14 cellular contexts compared by ENCODE assay signal in the genomic region with DNA sequence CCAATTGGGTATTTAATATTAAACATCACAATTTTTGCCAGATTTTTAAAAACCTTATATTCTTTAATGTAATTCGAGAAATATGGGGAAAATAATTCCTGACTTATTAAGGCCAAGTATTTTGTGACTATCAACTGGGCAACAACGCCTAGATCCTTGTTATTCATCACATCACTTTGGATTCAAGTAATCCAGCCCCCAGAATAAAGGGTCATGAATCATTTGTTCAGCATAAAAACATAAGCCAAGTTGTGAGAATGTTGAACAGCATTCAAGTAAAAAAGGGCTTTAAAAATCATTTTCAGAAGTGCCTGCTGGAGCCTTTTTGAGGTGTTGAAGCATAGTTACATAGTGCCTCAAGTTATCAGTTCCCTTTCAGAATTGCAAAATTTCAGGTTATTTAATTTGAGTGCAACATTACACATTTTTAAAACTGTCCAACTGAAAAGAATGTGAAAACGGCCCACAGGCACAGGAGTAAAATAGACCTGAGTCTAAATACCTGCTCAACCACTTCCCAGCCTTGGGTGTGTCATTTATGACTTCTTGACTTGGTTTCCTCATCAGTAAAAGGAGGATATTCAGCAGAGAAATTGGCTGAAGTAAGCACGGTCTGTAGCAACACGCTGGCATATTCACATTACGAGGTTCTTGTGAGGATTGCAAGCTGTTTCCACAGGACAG. TPM values are rescaled to one million over a fixed set of nuclear protein-coding genes. Genes with fewer than 3 reads are reported as not detected.
DNase-seq lines count a peak whose midpoint lies in the region; ATAC-seq and TF ChIP-seq lines count a peak whose summit lies in the region.
"Had no signal": no experiment of that assay in that cellular context is flagged by ENCODE, and none has a peak within 500 bp of the region (broad histone marks: within the 10 kb centered on the region; RNA-seq: fewer than 3 reads in every experiment).

No MANE protein-coding gene starts in this region.

- H3K9ac ChIP-seq in skeletal muscle tissue (ENCODE audit: low read depth in 1 of 3, low read length in 3 of 3), result no peak overlapping the region

- H3K27me3 Mint-ChIP-seq in naive thymus-derived CD4-positive, alpha-beta T cell, result no peaks in the 10 kb centered on the region

- ATAC-seq in right cardiac atrium (peak; percentile 64 to 67), GM21576 (IDR thresholded peaks at IDR 0.05; ENCODE audit: unreplicated experiment) (no peak)
- ATAC-seq in naive thymus-derived CD4-positive, alpha-beta T cell, result no peak

- CTCF ChIA-PET in naive thymus-derived CD4-positive, alpha-beta T cell (lab: Charles Lee), result no interaction called here

- peaks cover 0 to 3% (median 0%) of the 10 kb centered on the region in 11 donors for H3K9me3 Mint-ChIP-seq in naive thymus-derived CD4-positive, alpha-beta T cell
- H3K9me3 Mint-ChIP-seq: activated T-helper 2 cell treated with anti-CD3 and anti-CD28 coated beads, Interferon-gamma antibody, Interleukin-2, Interleukin-4, amounts not matched to agents 10 μg/mL and 5 μg/mL and 100 μg/mL, durations not matched to agents 14 hours and 24 hours and 36 hours had no signal

- H3K4me1 ChIP-seq in right cardiac atrium (ENCODE audit: control insufficient read depth, insufficient read depth, low read length) (peaks cover 20% of the 10 kb centered on the region), skeletal muscle tissue (ENCODE audit: control insufficient read depth in 3 of 3, insufficient read depth in 3 of 3, low read length in 3 of 3) (peaks cover 39 to 56% (median 41%) of the 10 kb centered on the region in 3 donors)
- H3K4me1 ChIP-seq in naive thymus-derived CD4-positive, alpha-beta T cell (ENCODE audit: control insufficient read depth in 2 of 2, insufficient read depth in 2 of 2, low read length in 2 of 2), result no peaks in the 10 kb centered on the region

- POLR2A ChIA-PET in naive thymus-derived CD4-positive, alpha-beta T cell (lab: Charles Lee), result no interaction called here

- H3K9me3 ChIP-seq in right cardiac atrium (ENCODE audit: control insufficient read depth, low read length), result no peaks in the 10 kb centered on the region
- H3K9me3 ChIP-seq in skeletal muscle tissue (ENCODE audit: control insufficient read depth in 3 of 3, low read length in 3 of 3), result no peaks in the 10 kb centered on the region
- no peaks in the 10 kb centered on the region for H3K9me3 ChIP-seq in naive thymus-derived CD4-positive, alpha-beta T cell (ENCODE audit: control insufficient read depth in 2 of 3, low read length in 3 of 3)
- H3K9me3 ChIP-seq: Peyer's patch had no signal

- H3K4me3 Mint-ChIP-seq in naive thymus-derived CD4-positive, alpha-beta T cell, result no peak overlapping the region

- no peak for TF ChIP-seq CTCF in cardiac fibroblast (IDR thresholded peaks at IDR 0.05; ENCODE audit: low read depth, low read length)

- peaks cover 7 to 50% (median 42%) of the 10 kb centered on the region in 5 donors for H3K36me3 Mint-ChIP-seq in naive thymus-derived CD4-positive, alpha-beta T cell

- peak; percentile 39 for DNase-seq in GM03348 (ENCODE audit: low spot score)
- peak; percentile 54 to 59 for DNase-seq in cardiac fibroblast (ENCODE audit: low read depth in 2 of 2)
- DNase-seq in right cardiac atrium, result peak in 1 of 3 donors; percentile 46
- no peak for DNase-seq in amygdala (lab: John Stamatoyannopoulos, UW)
- no peak for DNase-seq in medulla oblongata (ENCODE audit: extremely low spot score)
- no peak for DNase-seq in naive thymus-derived CD4-positive, alpha-beta T cell
- DNase-seq: activated CD4-positive, alpha-beta T cell treated with anti-CD3 and anti-CD28 coated beads, Interleukin-2, amount 50 U/mL, for 1 hour; DND-41; H7; NCI-H2227 treated with DMSO at 0.1 percent for 48 hours; Peyer's patch had no signal

- H3K27me3 ChIP-seq in right cardiac atrium (ENCODE audit: control insufficient read depth, insufficient read depth), result no peaks in the 10 kb centered on the region
- H3K27me3 ChIP-seq in skeletal muscle tissue (ENCODE audit: control insufficient read depth in 3 of 3, insufficient read depth in 3 of 3, low read length in 3 of 3), result no peaks in the 10 kb centered on the region
- no peaks in the 10 kb centered on the region for H3K27me3 ChIP-seq in naive thymus-derived CD4-positive, alpha-beta T cell (ENCODE audit: control insufficient read depth in 2 of 2, insufficient read depth in 2 of 2, low read length in 2 of 2)
- H3K27me3 ChIP-seq: Peyer's patch had no signal

- H3K36me3 ChIP-seq in skeletal muscle tissue (ENCODE audit: control insufficient read depth in 3 of 3, insufficient read depth in 3 of 3, low read length in 3 of 3), result peaks cover 4 to 5% (median 5%) of the 10 kb centered on the region in 3 donors
- H3K36me3 ChIP-seq in naive thymus-derived CD4-positive, alpha-beta T cell (ENCODE audit: control insufficient read depth in 2 of 3, insufficient read depth in 3 of 3, low read length in 3 of 3), result peaks cover 0 to 7% (median 0%) of the 10 kb centered on the region in 3 experiments

- H3K27ac Mint-ChIP-seq in naive thymus-derived CD4-positive, alpha-beta T cell, result peak overlapping the region in 1 of 9 donors; percentile 34
- H3K27ac Mint-ChIP-seq: activated T-helper 2 cell treated with anti-CD3 and anti-CD28 coated beads, Interferon-gamma antibody, Interleukin-2, Interleukin-4, amounts not matched to agents 10 μg/mL and 5 μg/mL and 100 μg/mL, durations not matched to agents 14 hours and 24 hours and 36 hours had no signal

- H3K27ac ChIP-seq in right cardiac atrium (ENCODE audit: low read length) (no peak overlapping the region), skeletal muscle tissue (ENCODE audit: low read depth, low read length) (peak overlapping the region; percentile 11)
- H3K27ac ChIP-seq in naive thymus-derived CD4-positive, alpha-beta T cell (ENCODE audit: low read depth, low read length), result no peak overlapping the region
- H3K27ac ChIP-seq: Peyer's patch had no signal

- 58% methylated on average over 6 of the region's 6 CpGs for WGBS in right cardiac atrium

- peaks cover 12 to 78% (median 60%) of the 10 kb centered on the region in 7 donors for H3K4me1 Mint-ChIP-seq in naive thymus-derived CD4-positive, alpha-beta T cell

- intact Hi-C loops in right cardiac atrium (cut with DNase I), result loop anchor here in 1 of 4 donors (10.0 kb wide), 1 partner anchor 54 kb away; a partner anchor contains a TSS
- intact Hi-C loops in naive thymus-derived CD4-positive, alpha-beta T cell (cut with micrococcal nuclease), result no loop called here

- H3K4me3 ChIP-seq in cardiac fibroblast (replicated peaks in 1 of 2; ENCODE audit: low read depth in 2 of 2, low read length in 2 of 2) (no peak overlapping the region), right cardiac atrium (ENCODE audit: low read length) (no peak overlapping the region), skeletal muscle tissue (ENCODE audit: low read length in 3 of 3) (no peak overlapping the region)
- H3K4me3 ChIP-seq in naive thymus-derived CD4-positive, alpha-beta T cell (ENCODE audit: low read length), result no peak overlapping the region
- H3K4me3 ChIP-seq: Peyer's patch had no signal

RNA-seq across cellular contexts. Expression of a gene that starts 56.4 kb away (rescaled TPM):
- 10 to 100 TPM; 71.8 to 89.6 (median 76.2) TPM for total RNA-seq in right cardiac atrium
- polyA plus RNA-seq in right cardiac atrium, result 23.2 TPM
- total RNA-seq in skeletal muscle tissue, result 30.3 TPM
- total RNA-seq in naive thymus-derived CD4-positive, alpha-beta T cell, result 10 to 100 TPM; 13.4 to 28.6 (median 24.6) TPM
- polyA plus RNA-seq in naive thymus-derived CD4-positive, alpha-beta T cell, result 10 to 100 TPM; 15.1 to 15.4 TPM

Comparison
In these comparisons a context has a peak if more than half of its experiments do, and no peak if none do; other contexts are left out.
1. DNase-seq: peak in GM03348 (single experiment) and cardiac fibroblast (2 of 2); none in amygdala (0 of 56), medulla oblongata (single experiment) and naive thymus-derived CD4-positive, alpha-beta T cell (0 of 9).
2. ATAC-seq: peak in right cardiac atrium (2 of 2); none in GM21576 (single experiment) and naive thymus-derived CD4-positive, alpha-beta T cell (single experiment).